In the genomic region with DNA sequence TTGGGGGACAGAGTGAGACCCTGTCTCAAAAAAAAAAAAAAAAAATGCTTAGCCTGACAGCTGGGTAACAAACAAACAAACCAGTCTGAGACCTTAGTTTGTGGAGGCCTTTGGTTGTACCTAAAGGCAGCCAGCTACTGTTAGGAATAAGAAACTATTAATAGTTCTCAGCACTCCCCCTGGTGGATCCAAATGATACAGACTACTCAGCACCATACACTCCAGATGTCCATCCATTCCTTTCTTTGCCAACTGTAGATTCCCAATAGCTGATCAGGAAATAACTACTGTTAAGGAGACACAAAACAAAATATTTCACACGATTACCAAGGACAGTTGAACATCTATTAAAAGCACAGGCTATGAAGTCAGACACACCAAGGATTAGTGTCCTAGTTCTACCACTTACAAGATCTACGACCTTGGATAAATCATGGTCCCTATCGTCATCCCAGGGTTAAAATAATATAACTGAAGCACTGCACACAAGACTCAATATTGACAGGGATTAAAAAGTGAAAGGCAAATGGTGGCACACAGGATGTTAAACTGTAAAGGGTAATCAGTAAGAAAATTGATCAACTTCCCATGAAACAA, we compare ENCODE assay signal across 8 cellular contexts. TPM values are rescaled to one million over a fixed set of nuclear protein-coding genes. Genes with fewer than 3 reads are reported as not detected.
DNase-seq lines count a peak whose midpoint lies in the region; ATAC-seq, FAIRE-seq and TF ChIP-seq lines count a peak whose summit lies in the region.

No MANE protein-coding gene starts in this region.

- H3K27me3 ChIP-seq in A673 (replicated peaks; ENCODE audit: insufficient read depth, low read depth, low read length, poor library complexity): no peaks in the 10 kb centered on the region
- no peaks in the 10 kb centered on the region for H3K27me3 ChIP-seq in K562 (ENCODE audit: control insufficient read depth in 2 of 2, insufficient read depth in 2 of 2, low read length in 2 of 2)
- H3K27me3 ChIP-seq in thoracic aorta (replicated peaks; ENCODE audit: insufficient read depth): no peaks in the 10 kb centered on the region

- peak; percentile 42 for FAIRE-seq in K562 (lab: Jason Lieb, UNC)
- no peak for FAIRE-seq in kidney (lab: Jason Lieb, UNC)

- H3K9ac ChIP-seq in K562 (ENCODE audit: insufficient read depth in 1 of 2, low read depth in 2 of 2, low read length in 2 of 2) (no peak overlapping the region), kidney (ENCODE audit: low read length in 2 of 2) (no peak overlapping the region)

- no peak overlapping the region for H3K27ac ChIP-seq in A673 (ENCODE audit: low read depth, low read length, poor library complexity, severe bottlenecking)
- no peak overlapping the region for H3K27ac ChIP-seq in K562 (ENCODE audit: extremely low read depth, low read depth, low read length)
- no peak overlapping the region for H3K27ac ChIP-seq in kidney (ENCODE audit: low read depth in 2 of 2, low read length in 2 of 2)
- no peak overlapping the region for H3K27ac ChIP-seq in thoracic aorta

- H3K9me3 ChIP-seq in A673 (ENCODE audit: low read depth, low read length, poor library complexity, severe bottlenecking): no peaks in the 10 kb centered on the region
- H3K9me3 ChIP-seq in K562 (replicated peaks; ENCODE audit: control insufficient read depth, insufficient read depth, low read depth, low read length): no peaks in the 10 kb centered on the region
- no peaks in the 10 kb centered on the region for H3K9me3 ChIP-seq in kidney (ENCODE audit: control insufficient read depth in 1 of 2, low read length in 2 of 2)
- no peaks in the 10 kb centered on the region for H3K9me3 ChIP-seq in thoracic aorta

- H3K79me2 ChIP-seq in K562 (ENCODE audit: control insufficient read depth, insufficient read depth, low read length): no peaks in the 10 kb centered on the region

- DNase-seq in A673 (ENCODE audit: low spot score) (peak; percentile 71), GM03348 (ENCODE audit: low spot score) (peak; percentile 79), NCI-H524 treated with DMSO at 0.1 percent for 48 hours (lab: John Stamatoyannopoulos, UW) (peak; percentile 12), K562 (ENCODE audit: extremely low read depth in 1 of 4, low spot score in 3 of 4) (peak; percentile 49 to 60 (median 56)), kidney (no peak), thoracic aorta (ENCODE audit: low spot score) (no peak)
- no peak for DNase-seq in activated naive CD4-positive, alpha-beta T cell treated with anti-CD3 and anti-CD28 coated beads, Interleukin-2, amount 10 ng/mL, durations not matched to agents 7 days and 5 days

- in situ Hi-C loops in K562 (cut with MboI): no loop called here

- POLR2A ChIA-PET in A673 (lab: Charles Lee; ENCODE audit: low non-redundant PET) (interaction anchor here (0.5 kb wide), 1 partner anchor 45 kb away, joined by 3 read pairs; no protein-coding TSS in a partner anchor), K562 (lab: Yijun Ruan, JAX) (interaction anchor here (0.6 to 0.8 kb wide), 3 partner anchors 15 to 1642 kb away, joined by 3 read pairs; no protein-coding TSS in a partner anchor)

- 42% methylated on average over 3 of the region's 3 CpGs for WGBS in K562 (ENCODE audit: insufficient coverage, low coverage, missing lambda C conversion rate)

- TF ChIP-seq POLR2A in K562 (conservative IDR thresholded peaks at IDR 0.05): no peak

- H3K4me1 ChIP-seq in A673 (ENCODE audit: insufficient read depth, low read length, poor library complexity, severe bottlenecking): no peaks in the 10 kb centered on the region
- no peaks in the 10 kb centered on the region for H3K4me1 ChIP-seq in K562 (replicated peaks in 1 of 2; ENCODE audit: control insufficient read depth in 2 of 2, insufficient read depth in 2 of 2, low read length in 2 of 2)
- no peaks in the 10 kb centered on the region for H3K4me1 ChIP-seq in kidney (ENCODE audit: control insufficient read depth in 1 of 2, insufficient read depth in 1 of 2, low read depth in 1 of 2, low read length in 2 of 2)
- H3K4me1 ChIP-seq in thoracic aorta (ENCODE audit: control insufficient read depth in 1 of 2, low read depth in 2 of 2): no peaks in the 10 kb centered on the region

- H3K4me1 Mint-ChIP-seq in activated naive CD4-positive, alpha-beta T cell treated with anti-CD3 and anti-CD28 coated beads, Interleukin-2, amount 10 ng/mL, durations not matched to agents 7 days and 5 days: no peaks in the 10 kb centered on the region

- H3K4me2 ChIP-seq in K562 (ENCODE audit: insufficient read depth, low read length): no peak overlapping the region

- peak in 1 of 2 experiments; percentile 59; a peak in 2 of 4 replicates for TF ChIP-seq RAD21 in K562 (CRISPR knock-in tag; conservative IDR thresholded peaks at IDR 0.05 in 1 of 2, IDR thresholded peaks at IDR 0.05 in 1 of 2)

- H3K9me1 ChIP-seq in K562 (ENCODE audit: control insufficient read depth, insufficient read depth, low read length): no peaks in the 10 kb centered on the region

- no peaks in the 10 kb centered on the region for H3K27me3 Mint-ChIP-seq in activated naive CD4-positive, alpha-beta T cell treated with anti-CD3 and anti-CD28 coated beads, Interleukin-2, amount 10 ng/mL, durations not matched to agents 7 days and 5 days

- no peaks in the 10 kb centered on the region for H4K20me1 ChIP-seq in K562 (replicated peaks; ENCODE audit: control insufficient read depth, insufficient read depth, low read length)

- TF ChIP-seq EP300 in K562 (IDR thresholded peaks at IDR 0.05; ENCODE audit: low read length): no peak

- ATAC-seq in HG02852 (IDR thresholded peaks at IDR 0.05; ENCODE audit: unreplicated experiment) (peak; percentile 78), K562 (peak; percentile 99), thoracic aorta (ENCODE audit: insufficient number of reproducible peaks, low FRiP score, low read depth) (peak; percentile 88)

- no TSS peak for BruUV-seq in A673 (replicated peaks; lab: Mats Ljungman, UMichigan)
- BruUV-seq in K562 (replicated peaks; lab: Mats Ljungman, UMichigan): no TSS peak

- H3K27ac Mint-ChIP-seq in activated naive CD4-positive, alpha-beta T cell treated with anti-CD3 and anti-CD28 coated beads, Interleukin-2, amount 10 ng/mL, durations not matched to agents 7 days and 5 days: no peak overlapping the region

- H3K4me3 ChIP-seq in A673 (ENCODE audit: low read depth, low read length, poor library complexity, severe bottlenecking) (no peak overlapping the region), K562 (no peak overlapping the region), kidney (ENCODE audit: low read length in 2 of 2) (no peak overlapping the region), thoracic aorta (no peak overlapping the region)

- H3K9me3 Mint-ChIP-seq in activated naive CD4-positive, alpha-beta T cell treated with anti-CD3 and anti-CD28 coated beads, Interleukin-2, amount 10 ng/mL, durations not matched to agents 7 days and 5 days: no peaks in the 10 kb centered on the region

- TF ChIP-seq CTCF in A673 (conservative IDR thresholded peaks at IDR 0.05; ENCODE audit: low read depth, low read length) (peak; percentile 81), K562 (IDR thresholded peaks at IDR 0.05 in 2 of 3, conservative IDR thresholded peaks at IDR 0.05 in 1 of 3; ENCODE audit: insufficient read depth in 2 of 3, low read depth in 1 of 3, low read length in 3 of 3) (peak; percentile 49 to 67 (median 61); a peak in 4 of 6 replicates), kidney (IDR thresholded peaks at IDR 0.05; ENCODE audit: borderline replicate concordance, extremely low read depth, insufficient read depth) (peak; percentile 43), thoracic aorta (IDR thresholded peaks at IDR 0.05) (peak; percentile 56)

- no peak overlapping the region for H3K4me3 Mint-ChIP-seq in activated naive CD4-positive, alpha-beta T cell treated with anti-CD3 and anti-CD28 coated beads, Interleukin-2, amount 10 ng/mL, durations not matched to agents 7 days and 5 days

- CTCF ChIA-PET in A673 (lab: Charles Lee): interaction anchor here (0.5 to 1.3 kb wide), 10 partner anchors 9 to 1663 kb away, joined by 3 to 6 read pairs (median 4); no protein-coding TSS in a partner anchor
- CTCF ChIA-PET in K562 (lab: Yijun Ruan, JAX; ENCODE audit: low intra/inter-chr PET ratio): interaction anchor here (0.7 to 1.2 kb wide), 2 partner anchors 492 to 869 kb away, joined by 3 to 4 read pairs; no protein-coding TSS in a partner anchor
- CTCF ChIA-PET in activated naive CD4-positive, alpha-beta T cell treated with anti-CD3 and anti-CD28 coated beads, Interleukin-2, amount 10 ng/mL, durations not matched to agents 7 days and 5 days (lab: Charles Lee): interaction anchor here (0.8 to 3.1 kb wide), 9 partner anchors 9 to 962 kb away, joined by 3 to 13 read pairs (median 5); no protein-coding TSS in a partner anchor

- intact Hi-C loops in A673 (cut with micrococcal nuclease; ENCODE audit: unreplicated experiment) (loop anchor here (2.0 to 5.0 kb wide), 2 partner anchors 244 to 492 kb away; no protein-coding TSS in a partner anchor), K562 (cut with micrococcal nuclease) (loop anchor here (5.0 kb wide), 1 partner anchor 489 kb away; no protein-coding TSS in a partner anchor), kidney (cut with DNase I) (no loop called here)

- H3K36me3 Mint-ChIP-seq in activated naive CD4-positive, alpha-beta T cell treated with anti-CD3 and anti-CD28 coated beads, Interleukin-2, amount 10 ng/mL, durations not matched to agents 7 days and 5 days: peaks cover 24% of the 10 kb centered on the region

- H3K36me3 ChIP-seq in A673 (ENCODE audit: insufficient read depth, low read length, poor library complexity, severe bottlenecking): peaks cover 6% of the 10 kb centered on the region
- H3K36me3 ChIP-seq in K562 (ENCODE audit: control insufficient read depth, insufficient read depth, low read length): peaks cover 19% of the 10 kb centered on the region
- H3K36me3 ChIP-seq in kidney (ENCODE audit: control insufficient read depth in 1 of 2, insufficient read depth in 2 of 2, low read length in 2 of 2): peaks cover 6 to 9% of the 10 kb centered on the region in 2 donors
- H3K36me3 ChIP-seq in thoracic aorta: peaks cover 25% of the 10 kb centered on the region

- H2AFZ ChIP-seq in K562 (ENCODE audit: low read depth, low read length): no peak overlapping the region

RNA-seq across cellular contexts. Expression of a gene that starts 17.2 kb away (rescaled TPM):
- total RNA-seq in A673 (2021) (not detected in 2 replicates), K562 (2014; rRNA removed) (not detected in 2 replicates), K562 (2014; rRNA removed; fragmentation: Illumina TruSeq; extraction: Trizol) (not detected in 2 replicates), K562 (2015; rRNA removed; fragmentation: Illumina TruSeq; extraction: Trizol) (not detected in 2 replicates), K562 (2021) (not detected in 2 replicates), kidney (not detected), thoracic aorta (not detected)
- total RNA-seq in K562 (2011; cell fraction: chromatin; rRNA removed; ENCODE audit: low replicate concordance): not detected in 2 replicates
- total RNA-seq in K562 (2011; cell fraction: nucleolus; rRNA removed): not detected in 2 replicates
- total RNA-seq in K562 (2011; cell fraction: nucleoplasm; rRNA removed): not detected in 2 replicates
- polyA plus RNA-seq in K562 (2011; rRNA removed) (not detected in 2 replicates), K562 (2014; fragmentation: Illumina TruSeq; extraction: Trizol) (not detected in 2 replicates), K562 (2014; fragmentation: Nextera tagmentation; extraction: Ambion mirVana) (not detected), K562 (2014; rRNA removed) (not detected in 2 replicates), kidney (ENCODE audit: insufficient read depth, low read depth, low replicate concordance) (not detected)
- not detected in 2 replicates for polyA plus RNA-seq in K562 (2011; cell fraction: cytosol; rRNA removed)
- polyA plus RNA-seq in K562 (2011; cell fraction: nucleus; rRNA removed): not detected in 2 replicates
- not detected in 2 replicates for polyA plus RNA-seq in K562 (2012)
- not detected in 2 replicates for polyA minus RNA-seq in K562 (2011; rRNA and poly(A)+ RNA removed)
- polyA minus RNA-seq in K562 (2011; cell fraction: cytosol; rRNA and poly(A)+ RNA removed): not detected in 2 replicates
- polyA minus RNA-seq in K562 (2011; cell fraction: nucleus; rRNA and poly(A)+ RNA removed): not detected in 2 replicates

RNA-seq across cellular contexts. Expression of a gene that starts 23.3 kb away (rescaled TPM):
- total RNA-seq in A673 (2021) (31.4 TPM in 2 replicates), K562 (2014; rRNA removed) (23.7 and 24.9 TPM in 2 replicates), K562 (2014; rRNA removed; fragmentation: Illumina TruSeq; extraction: Trizol) (34.3 and 39.3 TPM in 2 replicates), K562 (2015; rRNA removed; fragmentation: Illumina TruSeq; extraction: Trizol) (34.6 and 37.7 TPM in 2 replicates), K562 (2021) (21.1 and 25.0 TPM in 2 replicates), kidney (11.0 TPM), thoracic aorta (10 to 100 TPM in 1 of 2 donors, 1 to 10 TPM in 1; 5.3 to 18.7 TPM)
- total RNA-seq in K562 (2011; cell fraction: chromatin; rRNA removed; ENCODE audit: low replicate concordance): 10.8 and 19.2 TPM in 2 replicates
- total RNA-seq in K562 (2011; cell fraction: nucleolus; rRNA removed): 5.3 and 6.2 TPM in 2 replicates
- 7.5 and 7.8 TPM in 2 replicates for total RNA-seq in K562 (2011; cell fraction: nucleoplasm; rRNA removed)
- polyA plus RNA-seq in K562 (2011; rRNA removed) (19.0 and 26.9 TPM in 2 replicates), K562 (2014; fragmentation: Illumina TruSeq; extraction: Trizol) (27.7 and 30.8 TPM in 2 replicates), K562 (2014; fragmentation: Nextera tagmentation; extraction: Ambion mirVana) (10 to 100 TPM in 1 of 2 experiments, 1 to 10 TPM in 1; 9.4 to 17.3 TPM), K562 (2014; rRNA removed) (19.6 and 21.8 TPM in 2 replicates), kidney (ENCODE audit: insufficient read depth, low read depth, low replicate concordance) (6.7 TPM)
- polyA plus RNA-seq in K562 (2011; cell fraction: cytosol; rRNA removed): 9.1 and 12.7 TPM in 2 replicates
- 8.2 and 13.0 TPM in 2 replicates for polyA plus RNA-seq in K562 (2011; cell fraction: nucleus; rRNA removed)
- 15.0 and 17.9 TPM in 2 replicates for polyA plus RNA-seq in K562 (2012)
- polyA minus RNA-seq in K562 (2011; rRNA and poly(A)+ RNA removed): 36.2 and 36.4 TPM in 2 replicates
- 10.9 and 16.4 TPM in 2 replicates for polyA minus RNA-seq in K562 (2011; cell fraction: cytosol; rRNA and poly(A)+ RNA removed)
- polyA minus RNA-seq in K562 (2011; cell fraction: nucleus; rRNA and poly(A)+ RNA removed): 13.7 and 22.2 TPM in 2 replicates

Comparison
In these comparisons a context has a peak if more than half of its experiments do, and no peak if none do; other contexts are left out.
1. DNase-seq: peak in A673 (single experiment), GM03348 (single experiment), NCI-H524 treated with DMSO at 0.1 percent for 48 hours (single experiment) and K562 (4 of 4); none in kidney (single experiment), thoracic aorta (single experiment) and activated naive CD4-positive, alpha-beta T cell treated with anti-CD3 and anti-CD28 coated beads, Interleukin-2, amount 10 ng/mL, durations not matched to agents 7 days and 5 days (single experiment).
2. Peak in every context shown above with its lines, with median percentiles within 50 percentile points of each other: CTCF ChIP-seq and ATAC-seq.